Comparison of ENCODE assay signal across 20 cellular contexts in the genomic region with DNA sequence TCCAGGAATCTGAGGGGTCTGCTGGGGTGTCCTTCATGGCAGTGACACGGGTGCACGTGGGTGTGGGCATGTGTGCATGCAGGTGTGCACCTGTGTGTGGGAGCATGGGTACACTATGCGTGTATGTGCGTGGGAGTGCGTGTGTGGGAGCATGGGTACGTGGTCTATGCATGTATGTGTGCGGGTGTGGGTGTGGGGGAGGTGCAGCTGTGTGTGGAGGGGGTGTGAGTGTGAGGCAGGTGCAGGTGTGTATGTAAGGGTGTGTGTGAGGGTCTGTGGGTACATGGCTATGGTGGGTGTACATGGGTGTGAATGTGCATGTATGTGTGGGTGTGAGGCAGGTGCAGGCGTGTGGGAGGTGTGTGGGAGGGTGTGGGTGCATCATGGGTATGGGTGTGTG. TPM values are rescaled to one million over a fixed set of nuclear protein-coding genes. Genes with fewer than 3 reads are reported as not detected.
A peak's percentile ranks its signal among the peaks of the same experiment; 100 is the strongest.
DNase-seq lines count a peak whose midpoint lies in the region; ATAC-seq and TF ChIP-seq lines count a peak whose summit lies in the region.
"Had no signal": no experiment of that assay in that cellular context is flagged by ENCODE, and none has a peak within 500 bp of the region (broad histone marks: within the 10 kb centered on the region; RNA-seq: fewer than 3 reads in every experiment).

No MANE protein-coding gene starts in this region.

- no peaks in the 10 kb centered on the region for H3K9me3 ChIP-seq in mesenchymal stem cell (ENCODE audit: control insufficient read depth, low read length)
- H3K9me3 ChIP-seq in upper lobe of right lung: no peaks in the 10 kb centered on the region
- H3K9me3 ChIP-seq: Caco-2 had no signal

- H3K23ac ChIP-seq in mesenchymal stem cell (ENCODE audit: low read length in 2 of 2): no peak overlapping the region

- H3K79me1 ChIP-seq in mesenchymal stem cell (replicated peaks; ENCODE audit: low read length, poor library complexity, severe bottlenecking): peaks cover 36% of the 10 kb centered on the region

- H2AK5ac ChIP-seq in mesenchymal stem cell (ENCODE audit: low read length, severe bottlenecking): no peak overlapping the region

- H3K4me1 Mint-ChIP-seq in T-helper 1 cell treated with Interleukin-12 subunit alpha and Interleukin-12 subunit beta and Interleukin-4 antibody, amounts not matched to agents 30 μg/mL and 1 μg/mL, for 36 hours (ENCODE audit: low read depth): peaks cover 3% of the 10 kb centered on the region
- H3K4me1 Mint-ChIP-seq in activated T-helper 1 cell treated with anti-CD3 and anti-CD28 coated beads, Interleukin-12 subunit alpha, Interleukin-12 subunit beta, Interleukin-2, Interleukin-4 antibody, amounts not matched to agents 30 ng/mL and 10 ng/mL and 1 ng/mL, durations not matched to agents 14 hours and 24 hours and 36 hours (ENCODE audit: low read depth): peaks cover 6% of the 10 kb centered on the region

- no peak overlapping the region for H3K27ac ChIP-seq in mesenchymal stem cell (ENCODE audit: low read length, poor library complexity, severe bottlenecking)
- H3K27ac ChIP-seq in upper lobe of right lung: no peak overlapping the region
- H3K27ac ChIP-seq: 22Rv1; BLaER1 treated with 17β-estradiol and CSF1 and Interleukin-3, amounts not matched to agents 10 nM and 100 nM had no signal

- no peak overlapping the region for H3K9ac ChIP-seq in mesenchymal stem cell (ENCODE audit: low read length)
- H3K9ac ChIP-seq: BLaER1 treated with 17β-estradiol and CSF1 and Interleukin-3, amounts not matched to agents 10 nM and 100 nM had no signal

- H3K27me3 Mint-ChIP-seq in T-helper 1 cell treated with Interleukin-12 subunit alpha and Interleukin-12 subunit beta and Interleukin-4 antibody, amounts not matched to agents 30 μg/mL and 1 μg/mL, for 36 hours (ENCODE audit: low read depth): no peaks in the 10 kb centered on the region
- H3K27me3 Mint-ChIP-seq in activated T-helper 1 cell treated with anti-CD3 and anti-CD28 coated beads, Interleukin-12 subunit alpha, Interleukin-12 subunit beta, Interleukin-2, Interleukin-4 antibody, amounts not matched to agents 30 ng/mL and 10 ng/mL and 1 ng/mL, durations not matched to agents 14 hours and 24 hours and 36 hours (ENCODE audit: insufficient read depth): no peaks in the 10 kb centered on the region
- H3K27me3 Mint-ChIP-seq: CD4-positive, alpha-beta memory T cell had no signal

- no peak overlapping the region for H3K4me3 Mint-ChIP-seq in T-helper 1 cell treated with Interleukin-12 subunit alpha and Interleukin-12 subunit beta and Interleukin-4 antibody, amounts not matched to agents 30 μg/mL and 1 μg/mL, for 36 hours
- H3K4me3 Mint-ChIP-seq in activated T-helper 1 cell treated with anti-CD3 and anti-CD28 coated beads, Interleukin-12 subunit alpha, Interleukin-12 subunit beta, Interleukin-2, Interleukin-4 antibody, amounts not matched to agents 30 ng/mL and 10 ng/mL and 1 ng/mL, durations not matched to agents 14 hours and 24 hours and 36 hours: no peak overlapping the region
- H3K4me3 Mint-ChIP-seq: CD4-positive, alpha-beta memory T cell had no signal

- H3K18ac ChIP-seq in mesenchymal stem cell (ENCODE audit: low read depth in 1 of 2, low read length in 2 of 2): no peak overlapping the region

- H3K14ac ChIP-seq in mesenchymal stem cell (ENCODE audit: low read length in 2 of 2): no peak overlapping the region

- H3K4me1 ChIP-seq in mesenchymal stem cell (ENCODE audit: control insufficient read depth, insufficient read depth, low read depth, low read length) (peaks cover 4% of the 10 kb centered on the region), upper lobe of right lung (no peaks in the 10 kb centered on the region)
- H3K4me1 ChIP-seq: BLaER1 treated with 17β-estradiol and CSF1 and Interleukin-3, amounts not matched to agents 10 nM and 100 nM; Caco-2 had no signal

- H2BK120ac ChIP-seq in mesenchymal stem cell (ENCODE audit: low read depth, low read length): no peak overlapping the region

- H3K27ac Mint-ChIP-seq in T-helper 1 cell treated with Interleukin-12 subunit alpha and Interleukin-12 subunit beta and Interleukin-4 antibody, amounts not matched to agents 30 μg/mL and 1 μg/mL, for 36 hours: peak overlapping the region; percentile 31
- peak overlapping the region; percentile 58 for H3K27ac Mint-ChIP-seq in activated T-helper 1 cell treated with anti-CD3 and anti-CD28 coated beads, Interleukin-12 subunit alpha, Interleukin-12 subunit beta, Interleukin-2, Interleukin-4 antibody, amounts not matched to agents 30 ng/mL and 10 ng/mL and 1 ng/mL, durations not matched to agents 14 hours and 24 hours and 36 hours
- H3K27ac Mint-ChIP-seq: CD4-positive, alpha-beta memory T cell had no signal

- no peak overlapping the region for H2BK12ac ChIP-seq in mesenchymal stem cell (ENCODE audit: low read length in 2 of 2)

- ATAC-seq in upper lobe of right lung (peak; percentile 43), GM21619 (IDR thresholded peaks at IDR 0.05; ENCODE audit: unreplicated experiment) (no peak)

- 99% methylated on average over 8 of the region's 8 CpGs for WGBS in mesenchymal stem cell

- DNase-seq in T-helper 1 cell: no peak
- DNase-seq in activated T-helper 1 cell treated with anti-CD3 and anti-CD28 coated beads, Interleukin-12 subunit alpha, Interleukin-12 subunit beta, Interleukin-2, Interleukin-4 antibody, amounts not matched to agents 30 ng/mL and 10 ng/mL and 1 ng/mL, durations not matched to agents 14 hours and 24 hours and 36 hours (ENCODE audit: low spot score): no peak
- DNase-seq in mesenchymal stem cell: no peak
- peak; percentile 46 for DNase-seq in upper lobe of right lung
- no peak for DNase-seq in DMS 273 (lab: John Stamatoyannopoulos, UW; ENCODE audit: unreplicated experiment)
- no peak for DNase-seq in OCI-M1 (lab: John Stamatoyannopoulos, UW)
- DNase-seq: Caco-2; CD4-positive, alpha-beta memory T cell; DND-41; MM.1S; NCI-H1092 treated with DMSO at 0.1 percent for 48 hours; NCI-H146; NCI-H2029 treated with DMSO at 0.1 percent for 48 hours; NCI-H524 treated with DMSO at 0.1 percent for 48 hours; NCI-H82; Right ventricle myocardium superior had no signal

- H3K4ac ChIP-seq in mesenchymal stem cell (ENCODE audit: low read depth in 1 of 2, low read length in 2 of 2): no peak overlapping the region

- peaks cover 14% of the 10 kb centered on the region for H3K36me3 Mint-ChIP-seq in T-helper 1 cell treated with Interleukin-12 subunit alpha and Interleukin-12 subunit beta and Interleukin-4 antibody, amounts not matched to agents 30 μg/mL and 1 μg/mL, for 36 hours (ENCODE audit: low read depth)
- H3K36me3 Mint-ChIP-seq in activated T-helper 1 cell treated with anti-CD3 and anti-CD28 coated beads, Interleukin-12 subunit alpha, Interleukin-12 subunit beta, Interleukin-2, Interleukin-4 antibody, amounts not matched to agents 30 ng/mL and 10 ng/mL and 1 ng/mL, durations not matched to agents 14 hours and 24 hours and 36 hours (ENCODE audit: low read depth): peaks cover 12% of the 10 kb centered on the region

- H3K9me3 Mint-ChIP-seq in T-helper 1 cell treated with Interleukin-12 subunit alpha and Interleukin-12 subunit beta and Interleukin-4 antibody, amounts not matched to agents 30 μg/mL and 1 μg/mL, for 36 hours: no peaks in the 10 kb centered on the region
- H3K9me3 Mint-ChIP-seq in activated T-helper 1 cell treated with anti-CD3 and anti-CD28 coated beads, Interleukin-12 subunit alpha, Interleukin-12 subunit beta, Interleukin-2, Interleukin-4 antibody, amounts not matched to agents 30 ng/mL and 10 ng/mL and 1 ng/mL, durations not matched to agents 14 hours and 24 hours and 36 hours: no peaks in the 10 kb centered on the region
- H3K9me3 Mint-ChIP-seq: CD4-positive, alpha-beta memory T cell had no signal

- H3K4me3 ChIP-seq in mesenchymal stem cell (ENCODE audit: insufficient read depth in 1 of 2, low read depth in 1 of 2, low read length in 2 of 2): no peak overlapping the region
- no peak overlapping the region for H3K4me3 ChIP-seq in upper lobe of right lung
- H3K4me3 ChIP-seq: BLaER1 treated with 17β-estradiol and CSF1 and Interleukin-3, amounts not matched to agents 10 nM and 100 nM had no signal

- H2BK5ac ChIP-seq in mesenchymal stem cell (ENCODE audit: low read depth, low read length, poor library complexity, severe bottlenecking): no peak overlapping the region

- H3K27me3 ChIP-seq in mesenchymal stem cell (ENCODE audit: control insufficient read depth in 1 of 2, insufficient read depth in 1 of 2, low read length in 2 of 2) (no peaks in the 10 kb centered on the region), upper lobe of right lung (no peaks in the 10 kb centered on the region)
- H3K27me3 ChIP-seq: BLaER1 treated with 17β-estradiol and CSF1 and Interleukin-3, amounts not matched to agents 10 nM and 100 nM had no signal

- peaks cover 13 to 18% of the 10 kb centered on the region in 2 experiments for H3K36me3 ChIP-seq in mesenchymal stem cell (ENCODE audit: control insufficient read depth in 1 of 2, insufficient read depth in 2 of 2, low read depth in 1 of 2, low read length in 2 of 2)
- H3K36me3 ChIP-seq in upper lobe of right lung: no peaks in the 10 kb centered on the region

- peak overlapping the region; percentile 35 for H4K8ac ChIP-seq in mesenchymal stem cell (ENCODE audit: low read length)

- H4K91ac ChIP-seq in mesenchymal stem cell (ENCODE audit: low read length): no peak overlapping the region

- H2BK15ac ChIP-seq in mesenchymal stem cell (ENCODE audit: low read depth, poor library complexity, severe bottlenecking): no peak overlapping the region

- H2AFZ ChIP-seq in mesenchymal stem cell (ENCODE audit: low read depth, low read length): no peak overlapping the region

- no peak for TF ChIP-seq CTCF in upper lobe of right lung (IDR thresholded peaks at IDR 0.05)

- H3K4me2 ChIP-seq in mesenchymal stem cell (ENCODE audit: low read length, poor library complexity, severe bottlenecking): no peak overlapping the region
- H3K4me2 ChIP-seq: BLaER1 treated with 17β-estradiol and CSF1 and Interleukin-3, amounts not matched to agents 10 nM and 100 nM had no signal

- intact Hi-C loops in activated T-helper 1 cell treated with anti-CD3 and anti-CD28 coated beads, Interleukin-12 subunit alpha, Interleukin-12 subunit beta, Interleukin-2, Interleukin-4 antibody, amounts not matched to agents 30 ng/mL and 10 ng/mL and 1 ng/mL, durations not matched to agents 14 hours and 24 hours and 36 hours (cut with micrococcal nuclease): no loop called here
- intact Hi-C loops in upper lobe of right lung (cut with DNase I): no loop called here

RNA-seq across cellular contexts. Expression of a gene that starts 36.3 kb away (rescaled TPM):
- total RNA-seq in activated T-helper 1 cell treated with anti-CD3 and anti-CD28 coated beads, Interleukin-12 subunit alpha, Interleukin-12 subunit beta, Interleukin-2, Interleukin-4 antibody, amounts not matched to agents 30 ng/mL and 10 ng/mL and 1 ng/mL, durations not matched to agents 14 hours and 24 hours and 36 hours: 50.7 and 53.8 TPM in 2 replicates
- polyA plus RNA-seq in mesenchymal stem cell (2013, experiment 1 of 2): 17.5 TPM
- 16.9 TPM for polyA plus RNA-seq in mesenchymal stem cell (2013, experiment 2 of 2)
- total RNA-seq in upper lobe of right lung: 16.6 TPM

RNA-seq across cellular contexts. Expression of a gene that starts 38.2 kb away (rescaled TPM):
- 87.3 and 101 TPM in 2 replicates for total RNA-seq in activated T-helper 1 cell treated with anti-CD3 and anti-CD28 coated beads, Interleukin-12 subunit alpha, Interleukin-12 subunit beta, Interleukin-2, Interleukin-4 antibody, amounts not matched to agents 30 ng/mL and 10 ng/mL and 1 ng/mL, durations not matched to agents 14 hours and 24 hours and 36 hours
- 44.7 TPM for polyA plus RNA-seq in mesenchymal stem cell (2013, experiment 1 of 2)
- polyA plus RNA-seq in mesenchymal stem cell (2013, experiment 2 of 2): 46.6 TPM
- total RNA-seq in upper lobe of right lung: 89.8 TPM
